ENCODE assay signal across 12 cellular contexts in genomic region chr2:86860573-86860972, GRCh38. TPM values are rescaled to one million over a fixed set of nuclear protein-coding genes. Genes with fewer than 3 reads are reported as not detected.
DNase-seq lines count a peak whose midpoint lies in the region; ATAC-seq and TF ChIP-seq lines count a peak whose summit lies in the region.
"Not testable (repeated sequence)": the region's sequence is repeated elsewhere in the genome, so short reads cannot be mapped to it uniquely, and the experiment has no call there.
"Had no signal": no experiment of that assay in that cellular context is flagged by ENCODE, and none has a peak within 500 bp of the region (broad histone marks: within the 10 kb centered on the region; RNA-seq: fewer than 3 reads in every experiment).

No MANE protein-coding gene starts in this region.

- not testable (repeated sequence) for ATAC-seq in CD8-positive, alpha-beta T cell; T-cell (replicated peaks in 1 of 4); activated naive CD8-positive, alpha-beta T cell treated with anti-CD3 and anti-CD28 coated beads, Interleukin-2, amount 50 U/mL, for 24 hours; naive thymus-derived CD4-positive, alpha-beta T cell
- peak; percentile 19 for ATAC-seq in activated CD8-positive, alpha-beta T cell treated with anti-CD3 and anti-CD28 coated beads, Interleukin-2, amount 10 ng/mL, durations not matched to agents 7 days and 5 days
- peak in 1 of 2 donors; percentile 38 for ATAC-seq in activated T-cell treated with anti-CD3 and anti-CD28 coated beads, Interleukin-2, amount 50 U/mL, for 72 hours (replicated peaks in 1 of 2)
- peak; percentile 17 for ATAC-seq in stimulated activated naive CD8-positive, alpha-beta T cell treated with anti-CD3 and anti-CD28 coated beads, Interleukin-15, amount 100 ng/mL, for 72 hours

- POLR2A ChIA-PET in CD8-positive, alpha-beta T cell (lab: Charles Lee): interaction anchor here (1.2 kb wide), 1 partner anchor 52 kb away, joined by 3 read pairs; no protein-coding TSS in a partner anchor
- POLR2A ChIA-PET in T-cell (lab: Charles Lee); naive thymus-derived CD4-positive, alpha-beta T cell (lab: Charles Lee): not testable (repeated sequence)
- POLR2A ChIA-PET in activated CD8-positive, alpha-beta T cell treated with anti-CD3 and anti-CD28 coated beads, Interleukin-2, amount 10 ng/mL, durations not matched to agents 7 days and 5 days (lab: Charles Lee): interaction anchor here (0.6 to 1.2 kb wide), 2 partner anchors 35 to 36 kb away, joined by 3 to 4 read pairs; no protein-coding TSS in a partner anchor

- not testable (repeated sequence) for H3K27me3 Mint-ChIP-seq in CD8-positive, alpha-beta T cell (ENCODE audit: low read depth); activated CD8-positive, alpha-beta T cell treated with anti-CD3 and anti-CD28 coated beads, Interleukin-2, amount 10 ng/mL, durations not matched to agents 7 days and 5 days (ENCODE audit: low read depth); activated T-cell treated with anti-CD3 and anti-CD28 coated beads, Interleukin-2, amount 50 U/mL, for 72 hours (ENCODE audit: low read depth); activated naive CD8-positive, alpha-beta T cell treated with anti-CD3 and anti-CD28 coated beads, Interleukin-2, amount 50 U/mL, for 24 hours; nephron progenitor cell (ENCODE audit: low read depth, poor library complexity); stimulated activated naive CD8-positive, alpha-beta T cell treated with anti-CD3 and anti-CD28 coated beads, Interleukin-15, amount 100 ng/mL, for 72 hours
- H3K27me3 Mint-ChIP-seq in T-cell: peaks cover 0 to 22% of the 10 kb centered on the region in 2 donors
- H3K27me3 Mint-ChIP-seq in naive thymus-derived CD4-positive, alpha-beta T cell: peaks cover 5 to 20% (median 10%) of the 10 kb centered on the region in 5 donors

- peak overlapping the region; percentile 77 for H3K4me3 ChIP-seq in CD8-positive, alpha-beta T cell (ENCODE audit: low read depth, low read length)
- H3K4me3 ChIP-seq in naive thymus-derived CD4-positive, alpha-beta T cell (ENCODE audit: low read length): peak overlapping the region; percentile 34

- peak overlapping the region; percentile 95 for H3K4me3 Mint-ChIP-seq in CD8-positive, alpha-beta T cell
- peak overlapping the region; percentile 73 to 84 (median 76) for H3K4me3 Mint-ChIP-seq in T-cell
- H3K4me3 Mint-ChIP-seq in activated CD8-positive, alpha-beta T cell treated with anti-CD3 and anti-CD28 coated beads, Interleukin-2, amount 10 ng/mL, durations not matched to agents 7 days and 5 days: peak overlapping the region; percentile 92
- peak overlapping the region; percentile 75 to 82 for H3K4me3 Mint-ChIP-seq in activated T-cell treated with anti-CD3 and anti-CD28 coated beads, Interleukin-2, amount 50 U/mL, for 72 hours
- H3K4me3 Mint-ChIP-seq in activated naive CD8-positive, alpha-beta T cell treated with anti-CD3 and anti-CD28 coated beads, Interleukin-2, amount 50 U/mL, for 24 hours: peak overlapping the region; percentile 91
- peak overlapping the region in 3 of 10 donors; percentile 3 to 31 (median 25) for H3K4me3 Mint-ChIP-seq in naive thymus-derived CD4-positive, alpha-beta T cell
- H3K4me3 Mint-ChIP-seq in nephron progenitor cell: peak overlapping the region; percentile 65
- peak overlapping the region; percentile 91 to 97 for H3K4me3 Mint-ChIP-seq in stimulated activated naive CD8-positive, alpha-beta T cell treated with anti-CD3 and anti-CD28 coated beads, Interleukin-15, amount 100 ng/mL, for 72 hours

- DNase-seq in CD8-positive, alpha-beta T cell: peak in 1 of 7 experiments; percentile 45
- DNase-seq in T-cell; activated CD8-positive, alpha-beta T cell treated with anti-CD3 and anti-CD28 coated beads, Interleukin-2, amount 10 ng/mL, durations not matched to agents 7 days and 5 days; activated T-cell treated with anti-CD3 and anti-CD28 coated beads, Interleukin-2, amount 50 U/mL, for 72 hours; naive thymus-derived CD4-positive, alpha-beta T cell; nephron progenitor cell; stimulated activated naive CD8-positive, alpha-beta T cell treated with anti-CD3 and anti-CD28 coated beads, Interleukin-15, amount 100 ng/mL, for 72 hours: not testable (repeated sequence)
- DNase-seq in activated naive CD8-positive, alpha-beta T cell treated with anti-CD3 and anti-CD28 coated beads, Interleukin-2, amount 50 U/mL, for 24 hours: peak; percentile 46

- H3K27ac Mint-ChIP-seq in CD8-positive, alpha-beta T cell: peak overlapping the region; percentile 97
- peak overlapping the region; percentile 58 to 87 for H3K27ac Mint-ChIP-seq in T-cell
- H3K27ac Mint-ChIP-seq in activated CD8-positive, alpha-beta T cell treated with anti-CD3 and anti-CD28 coated beads, Interleukin-2, amount 10 ng/mL, durations not matched to agents 7 days and 5 days: peak overlapping the region; percentile 93
- H3K27ac Mint-ChIP-seq in activated T-cell treated with anti-CD3 and anti-CD28 coated beads, Interleukin-2, amount 50 U/mL, for 72 hours: peak overlapping the region; percentile 65
- H3K27ac Mint-ChIP-seq in activated naive CD8-positive, alpha-beta T cell treated with anti-CD3 and anti-CD28 coated beads, Interleukin-2, amount 50 U/mL, for 24 hours: peak overlapping the region; percentile 96
- not testable (repeated sequence) for H3K27ac Mint-ChIP-seq in naive thymus-derived CD4-positive, alpha-beta T cell; nephron progenitor cell
- H3K27ac Mint-ChIP-seq in stimulated activated naive CD8-positive, alpha-beta T cell treated with anti-CD3 and anti-CD28 coated beads, Interleukin-15, amount 100 ng/mL, for 72 hours: peak overlapping the region; percentile 98 to 99

- peak overlapping the region; percentile 74 for H3K27ac ChIP-seq in CD8-positive, alpha-beta T cell (ENCODE audit: low read depth, low read length)
- not testable (repeated sequence) for H3K27ac ChIP-seq in naive thymus-derived CD4-positive, alpha-beta T cell (ENCODE audit: low read depth, low read length)

- not testable (repeated sequence) for H3K9me3 ChIP-seq in CD8-positive, alpha-beta T cell (ENCODE audit: low read length); naive thymus-derived CD4-positive, alpha-beta T cell (ENCODE audit: control insufficient read depth in 2 of 3, low read length in 3 of 3)

- not testable (repeated sequence) for H3K4me1 ChIP-seq in CD8-positive, alpha-beta T cell (ENCODE audit: insufficient read depth, low read length); naive thymus-derived CD4-positive, alpha-beta T cell (ENCODE audit: control insufficient read depth in 2 of 2, insufficient read depth in 2 of 2, low read length in 2 of 2)

- not testable (repeated sequence) for H3K36me3 ChIP-seq in CD8-positive, alpha-beta T cell (ENCODE audit: insufficient read depth, low read length); naive thymus-derived CD4-positive, alpha-beta T cell (ENCODE audit: control insufficient read depth in 2 of 3, insufficient read depth in 3 of 3, low read length in 3 of 3)

- H3K9me3 Mint-ChIP-seq in CD8-positive, alpha-beta T cell; T-cell; activated CD8-positive, alpha-beta T cell treated with anti-CD3 and anti-CD28 coated beads, Interleukin-2, amount 10 ng/mL, durations not matched to agents 7 days and 5 days (ENCODE audit: insufficient read depth); activated T-cell treated with anti-CD3 and anti-CD28 coated beads, Interleukin-2, amount 50 U/mL, for 72 hours; activated naive CD8-positive, alpha-beta T cell treated with anti-CD3 and anti-CD28 coated beads, Interleukin-2, amount 50 U/mL, for 24 hours; naive thymus-derived CD4-positive, alpha-beta T cell; nephron progenitor cell; stimulated activated naive CD8-positive, alpha-beta T cell treated with anti-CD3 and anti-CD28 coated beads, Interleukin-15, amount 100 ng/mL, for 72 hours: not testable (repeated sequence)

- CTCF ChIA-PET in CD8-positive, alpha-beta T cell (lab: Charles Lee); T-cell (lab: Charles Lee); activated CD8-positive, alpha-beta T cell treated with anti-CD3 and anti-CD28 coated beads, Interleukin-2, amount 10 ng/mL, durations not matched to agents 7 days and 5 days (lab: Charles Lee); naive thymus-derived CD4-positive, alpha-beta T cell (lab: Charles Lee): not testable (repeated sequence)

- peaks cover 31% of the 10 kb centered on the region for H3K4me1 Mint-ChIP-seq in CD8-positive, alpha-beta T cell (ENCODE audit: low read depth)
- H3K4me1 Mint-ChIP-seq in T-cell (peaks cover 0 to 13% (median 0%) of the 10 kb centered on the region in 3 donors), nephron progenitor cell (peaks cover 13% of the 10 kb centered on the region)
- H3K4me1 Mint-ChIP-seq in activated CD8-positive, alpha-beta T cell treated with anti-CD3 and anti-CD28 coated beads, Interleukin-2, amount 10 ng/mL, durations not matched to agents 7 days and 5 days (ENCODE audit: low read depth): peaks cover 37% of the 10 kb centered on the region
- H3K4me1 Mint-ChIP-seq in activated T-cell treated with anti-CD3 and anti-CD28 coated beads, Interleukin-2, amount 50 U/mL, for 72 hours (ENCODE audit: low read depth); naive thymus-derived CD4-positive, alpha-beta T cell: not testable (repeated sequence)
- peaks cover 35% of the 10 kb centered on the region for H3K4me1 Mint-ChIP-seq in activated naive CD8-positive, alpha-beta T cell treated with anti-CD3 and anti-CD28 coated beads, Interleukin-2, amount 50 U/mL, for 24 hours
- H3K4me1 Mint-ChIP-seq in stimulated activated naive CD8-positive, alpha-beta T cell treated with anti-CD3 and anti-CD28 coated beads, Interleukin-15, amount 100 ng/mL, for 72 hours: peaks cover 46% of the 10 kb centered on the region

- not testable (repeated sequence) for H3K27me3 ChIP-seq in CD8-positive, alpha-beta T cell (ENCODE audit: insufficient read depth, low read length); naive thymus-derived CD4-positive, alpha-beta T cell (ENCODE audit: control insufficient read depth in 2 of 2, insufficient read depth in 2 of 2, low read length in 2 of 2)

- intact Hi-C loops in CD8-positive, alpha-beta T cell (cut with DNase I, micrococcal nuclease); naive thymus-derived CD4-positive, alpha-beta T cell (cut with micrococcal nuclease): not testable (repeated sequence)

- not testable (repeated sequence) for TF ChIP-seq CTCF in CD8-positive, alpha-beta T cell (IDR thresholded peaks at IDR 0.05); nephron progenitor cell (IDR thresholded peaks at IDR 0.05)

- peaks cover 26% of the 10 kb centered on the region for H3K36me3 Mint-ChIP-seq in CD8-positive, alpha-beta T cell
- not testable (repeated sequence) for H3K36me3 Mint-ChIP-seq in T-cell; activated T-cell treated with anti-CD3 and anti-CD28 coated beads, Interleukin-2, amount 50 U/mL, for 72 hours (ENCODE audit: insufficient read depth in 2 of 2); naive thymus-derived CD4-positive, alpha-beta T cell; nephron progenitor cell (ENCODE audit: low read depth)
- peaks cover 37% of the 10 kb centered on the region for H3K36me3 Mint-ChIP-seq in activated CD8-positive, alpha-beta T cell treated with anti-CD3 and anti-CD28 coated beads, Interleukin-2, amount 10 ng/mL, durations not matched to agents 7 days and 5 days (ENCODE audit: low read depth)
- peaks cover 10% of the 10 kb centered on the region for H3K36me3 Mint-ChIP-seq in activated naive CD8-positive, alpha-beta T cell treated with anti-CD3 and anti-CD28 coated beads, Interleukin-2, amount 50 U/mL, for 24 hours (ENCODE audit: low read depth)

RNA-seq across cellular contexts. Expression of gene CD8B, which starts 1.1 kb away (rescaled TPM):
- 100 to 1,000 TPM; 281 to 283 TPM for total RNA-seq in CD8-positive, alpha-beta T cell
- 100 to 1,000 TPM in 3 of 5 donors, 10 to 100 TPM in 2; 50.8 to 206 (median 117) TPM for total RNA-seq in T-cell
- total RNA-seq in activated CD8-positive, alpha-beta T cell treated with anti-CD3 and anti-CD28 coated beads, Interleukin-2, amount 10 ng/mL, durations not matched to agents 7 days and 5 days: 100 to 1,000 TPM; 423 to 439 TPM
- 10 to 100 TPM; 71.2 to 79.3 TPM for total RNA-seq in activated T-cell treated with anti-CD3 and anti-CD28 coated beads, Interleukin-2, amount 50 U/mL, for 72 hours
- 10 to 100 TPM in 1 of 5 experiments, 1 to 10 TPM in 4; 1.1 to 23.7 (median 2.0) TPM for total RNA-seq in naive thymus-derived CD4-positive, alpha-beta T cell
- 1 to 10 TPM; 2.4 to 7.3 TPM for polyA plus RNA-seq in naive thymus-derived CD4-positive, alpha-beta T cell
- total RNA-seq: G401 had no signal
- polyA plus RNA-seq: A549, BJ, GM12878 had no signal
